Comparison of ENCODE assay signal across 14 cellular contexts in the genomic region with DNA sequence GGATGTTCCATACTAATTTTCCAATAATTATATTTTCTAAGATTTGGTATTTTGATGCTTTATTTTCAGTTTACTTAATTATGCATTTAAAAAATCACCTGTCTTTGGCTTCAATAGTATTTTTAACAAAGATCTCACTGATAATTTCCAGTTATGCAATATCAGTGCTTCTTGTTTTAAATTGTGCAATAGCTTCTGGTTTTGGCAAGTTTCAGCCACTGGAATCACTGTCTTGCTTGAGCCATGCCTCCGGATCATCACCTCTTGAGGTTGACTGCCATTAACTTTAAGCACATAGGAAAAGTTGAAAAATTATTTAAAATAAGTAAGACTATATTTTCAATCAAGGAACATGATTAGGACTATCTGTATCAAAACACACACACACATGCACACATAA.
DNase-seq lines count a peak whose midpoint lies in the region; ATAC-seq and TF ChIP-seq lines count a peak whose summit lies in the region.
"Had no signal": no experiment of that assay in that cellular context is flagged by ENCODE, and none has a peak within 500 bp of the region (broad histone marks: within the 10 kb centered on the region; RNA-seq: fewer than 3 reads in every experiment).

No MANE protein-coding gene starts in this region.

- no peak for ATAC-seq in IMR-90 (ENCODE audit: low read depth)

- no peak overlapping the region for H2BK120ac ChIP-seq in IMR-90 (ENCODE audit: low read depth, low read length)

- TF ChIP-seq RAD21 in IMR-90 (IDR thresholded peaks at IDR 0.05; ENCODE audit: low read length) = no peak

- no peaks in the 10 kb centered on the region for H3K79me1 ChIP-seq in IMR-90 (ENCODE audit: low read depth in 1 of 2, low read length in 2 of 2)

- DNase-seq in SKM-1 treated with dmso at 0.1 percent for 144 hours (lab: John Stamatoyannopoulos, UW; ENCODE audit: unreplicated experiment) (peak; percentile 3), SKM-1 (lab: John Stamatoyannopoulos, UW; ENCODE audit: unreplicated experiment) (no peak), IMR-90 (no peak), MV-4-11 (lab: John Stamatoyannopoulos, UW) (peak; percentile 4), OCI-M1 (lab: John Stamatoyannopoulos, UW) (peak; percentile 17), Kasumi-1 (lab: John Stamatoyannopoulos, UW) (no peak), HT-29 (ENCODE audit: low spot score) (no peak), NCI-H524 treated with DMSO at 0.1 percent for 48 hours (lab: John Stamatoyannopoulos, UW) (no peak)
- DNase-seq: 8988T; CD4-positive, alpha-beta memory T cell; DMS79 treated with DMSO at 0.1 percent for 48 hours; GF-D8; H9 had no signal

- no peak overlapping the region for H3K4me2 ChIP-seq in IMR-90 (ENCODE audit: low read depth, low read length)
- H3K4me2 ChIP-seq: BLaER1 had no signal

- H2AFZ ChIP-seq in IMR-90 (replicated peaks; ENCODE audit: low read length, poor library complexity) = no peak overlapping the region

- H2BK15ac ChIP-seq in IMR-90 (ENCODE audit: low read depth, low read length) = no peak overlapping the region

- BruUV-seq in IMR-90 (replicated peaks; lab: Mats Ljungman, UMichigan) = no TSS peak

- H2AK9ac ChIP-seq in IMR-90 (replicated peaks; ENCODE audit: low read depth, low read length, poor library complexity) = no peak overlapping the region

- H3K36me3 ChIP-seq in IMR-90 (ENCODE audit: control insufficient read depth, insufficient read depth, low read length) = no peaks in the 10 kb centered on the region
- H3K36me3 ChIP-seq: BLaER1 had no signal

- no peak overlapping the region for H3K18ac ChIP-seq in IMR-90 (ENCODE audit: low read depth, low read length)

- no peak overlapping the region for H2AK5ac ChIP-seq in IMR-90 (ENCODE audit: low read depth, low read length)

- H4K20me1 ChIP-seq in IMR-90 (ENCODE audit: insufficient read depth, low read length) = no peaks in the 10 kb centered on the region
- H4K20me1 ChIP-seq: BLaER1 had no signal

- no peak overlapping the region for H2BK5ac ChIP-seq in IMR-90 (ENCODE audit: low read depth, low read length, poor library complexity, severe bottlenecking)

- WGBS in IMR-90 (ENCODE audit: extremely low coverage in 2 of 2, insufficient read length in 1 of 2), 2 experiments = no CpG with 5 or more reads among the region's 1 CpG

- no peak overlapping the region for H3K23ac ChIP-seq in IMR-90 (ENCODE audit: low read depth, low read length)

- no peak for TF ChIP-seq POLR2A in IMR-90 (IDR thresholded peaks at IDR 0.05; ENCODE audit: low read depth, low read length)

- in situ Hi-C loops in IMR-90 (cut with MboI; ENCODE audit: low sequenced_read_pairs) = no loop called here

- no peak overlapping the region for H3K4ac ChIP-seq in IMR-90 (ENCODE audit: low read depth, low read length)

- no peak overlapping the region for H3K4me3 ChIP-seq in IMR-90 (ENCODE audit: insufficient read depth, low read depth, low read length)
- H3K4me3 ChIP-seq: BLaER1 had no signal

- intact Hi-C loops in IMR-90 (cut with micrococcal nuclease) = no loop called here

- H4K8ac ChIP-seq in IMR-90 (ENCODE audit: low read depth in 2 of 2, low read length in 2 of 2) = no peak overlapping the region

- H3K9me1 ChIP-seq in IMR-90 (ENCODE audit: insufficient read depth, low read length) = no peaks in the 10 kb centered on the region

- H3K9me3 ChIP-seq in IMR-90 (ENCODE audit: control insufficient read depth, insufficient read depth, low read length) = peaks cover 2% of the 10 kb centered on the region; the same call in 1 of the 2 replicates
- H3K9me3 ChIP-seq: BLaER1 had no signal

- TF ChIP-seq CTCF in IMR-90 (conservative IDR thresholded peaks at IDR 0.05; ENCODE audit: low read depth, low read length) = no peak

- H3K27ac ChIP-seq in IMR-90 (ENCODE audit: insufficient read depth, low read length) = no peak overlapping the region
- H3K27ac ChIP-seq: BLaER1 had no signal

- H3K4me1 ChIP-seq in IMR-90 (ENCODE audit: control insufficient read depth, insufficient read depth, low read length) = no peaks in the 10 kb centered on the region
- H3K4me1 ChIP-seq: BLaER1 had no signal

- H4K91ac ChIP-seq in IMR-90 (ENCODE audit: insufficient read depth, low read depth, low read length) = no peak overlapping the region

- CTCF ChIA-PET in IMR-90 (lab: Yijun Ruan, JAX) = no interaction called here

- no peak overlapping the region for H3K56ac ChIP-seq in IMR-90 (ENCODE audit: extremely low read depth, insufficient read depth, low read length)

- no peak overlapping the region for H4K5ac ChIP-seq in IMR-90 (ENCODE audit: low read depth, low read length)

- dilution Hi-C loops in IMR-90 (cut with HindIII; ENCODE audit: low sequenced_read_pairs, unreplicated experiment) = no loop called here

- H3K9ac ChIP-seq in IMR-90 (ENCODE audit: low read depth, low read length) = no peak overlapping the region
- H3K9ac ChIP-seq: BLaER1 had no signal

- H3K27me3 ChIP-seq in IMR-90 (ENCODE audit: control insufficient read depth, insufficient read depth, low read length) = no peaks in the 10 kb centered on the region
- H3K27me3 ChIP-seq: BLaER1 had no signal

- no peak overlapping the region for H3K14ac ChIP-seq in IMR-90 (replicated peaks; ENCODE audit: low read depth, low read length)

- POLR2A ChIA-PET in IMR-90 (lab: Charles Lee; ENCODE audit: unreplicated experiment) = no interaction called here

- H2BK20ac ChIP-seq in IMR-90 (ENCODE audit: low read depth, low read length) = no peak overlapping the region

TF ChIP-seq in IMR-90, 13 proteins besides CTCF, POLR2A, EP300 and RAD21:
- TF ChIP-seq, protein P1, sequence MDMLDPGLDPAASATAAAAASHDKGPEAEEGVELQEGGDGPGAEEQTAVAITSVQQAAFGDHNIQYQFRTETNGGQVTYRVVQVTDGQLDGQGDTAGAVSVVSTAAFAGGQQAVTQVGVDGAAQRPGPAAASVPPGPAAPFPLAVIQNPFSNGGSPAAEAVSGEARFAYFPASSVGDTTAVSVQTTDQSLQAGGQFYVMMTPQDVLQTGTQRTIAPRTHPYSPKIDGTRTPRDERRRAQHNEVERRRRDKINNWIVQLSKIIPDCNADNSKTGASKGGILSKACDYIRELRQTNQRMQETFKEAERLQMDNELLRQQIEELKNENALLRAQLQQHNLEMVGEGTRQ (IDR thresholded peaks at IDR 0.05; ENCODE audit: low read depth, low read length) = no peak
- peak; percentile 13; the same call in 1 of the 2 replicates for TF ChIP-seq CEBPB (IDR thresholded peaks at IDR 0.05; ENCODE audit: low read depth, low read length)

Comparison
In these comparisons a context has a peak if more than half of its experiments do, and no peak if none do; other contexts are left out.
1. DNase-seq: peak in SKM-1 treated with dmso at 0.1 percent for 144 hours (single experiment), MV-4-11 (single experiment) and OCI-M1 (single experiment); none in SKM-1 (single experiment), IMR-90 (single experiment), Kasumi-1 (0 of 2), HT-29 (single experiment) and NCI-H524 treated with DMSO at 0.1 percent for 48 hours (single experiment).